33 cellular contexts compared by ENCODE assay signal in the genomic region with DNA sequence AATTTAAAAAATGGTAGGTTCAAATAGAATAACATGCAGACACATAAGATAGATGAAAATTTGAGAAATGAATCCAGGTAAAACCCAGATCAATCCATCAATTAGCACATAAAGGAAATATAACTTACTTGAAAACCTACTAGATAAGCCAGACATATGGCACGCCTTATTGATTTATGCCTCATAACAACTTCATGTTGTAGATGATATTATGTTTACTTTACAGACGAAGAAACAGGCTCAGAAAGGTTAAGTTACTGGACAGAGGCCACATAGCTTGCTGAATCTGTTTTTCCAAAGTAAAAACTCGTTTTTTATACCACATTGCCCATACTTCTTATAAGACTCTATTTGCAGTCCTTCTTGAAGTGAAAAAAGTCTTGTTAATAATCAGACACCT. TPM values are rescaled to one million over a fixed set of nuclear protein-coding genes. Genes with fewer than 3 reads are reported as not detected.
"Had no signal": no experiment of that assay in that cellular context is flagged by ENCODE, and none has a peak within 500 bp of the region (broad histone marks: within the 10 kb centered on the region; RNA-seq: fewer than 3 reads in every experiment).

No MANE protein-coding gene starts in this region.

- H3K27me3 ChIP-seq: brain microvascular endothelial cell, dorsolateral prefrontal cortex, esophagus muscularis mucosa, gastroesophageal sphincter had no signal

- H3K9me3 Mint-ChIP-seq: activated CD8-positive, alpha-beta T cell treated with anti-CD3 and anti-CD28 coated beads for 36 hours; activated T-cell treated with anti-CD3 and anti-CD28 coated beads, Interleukin-2, amount 50 U/mL, for 4 hours; activated T-helper 17 cell treated with anti-CD3 and anti-CD28 coated beads, Interleukin-2, amount 50 U/mL, for 72 hours; central memory CD8-positive, alpha-beta T cell; dendritic cell treated with granulocyte-macrophage colony-stimulating factor and Interleukin-4, amounts not matched to agents 40 ng/mL and 50 ng/mL, for 4 days; T-helper 2 cell treated with Interferon-gamma antibody and Interleukin-4, amounts not matched to agents 5 μg/mL and 100 μg/mL, for 36 hours had no signal

- H3K36me3 ChIP-seq: brain microvascular endothelial cell, esophagus muscularis mucosa, gastroesophageal sphincter had no signal

- H3K9me3 ChIP-seq: esophagus muscularis mucosa, gastroesophageal sphincter had no signal

- DNase-seq: activated CD4-positive, alpha-beta T cell treated with anti-CD3 and anti-CD28 coated beads for 48 hours; activated CD4-positive, alpha-beta T cell treated with anti-CD3 and anti-CD28 coated beads, Interleukin-2, amount 50 U/mL, for 1 hour; activated CD4-positive, alpha-beta T cell treated with anti-CD3 and anti-CD28 coated beads, Interleukin-2, amount 50 U/mL, for 48 hours; activated CD8-positive, alpha-beta memory T cell treated with anti-CD3 and anti-CD28 coated beads for 24 hours; activated CD8-positive, alpha-beta T cell treated with anti-CD3 and anti-CD28 coated beads for 36 hours; activated effector memory CD4-positive, alpha-beta T cell treated with Interleukin-2 at 50 U/mL for 16 hours; activated gamma-delta T cell treated with Interleukin-2 at 50 U/mL for 16 hours; activated naive CD4-positive, alpha-beta T cell treated with anti-CD3 and anti-CD28 coated beads, Interleukin-2, amount 50 U/mL, for 16 hours; activated naive CD4-positive, alpha-beta T cell treated with Interleukin-2 at 50 U/mL for 16 hours; activated T-cell treated with anti-CD3 and anti-CD28 coated beads, Interleukin-2, amount 50 U/mL, for 4 hours; amniotic stem cell; anterior cingulate cortex; brain microvascular endothelial cell; dorsolateral prefrontal cortex; effector memory CD4-positive, alpha-beta T cell; endodermal cell; erythroblast; foreskin melanocyte; T-helper 1 cell; T-helper 17 cell had no signal

- H3K36me3 Mint-ChIP-seq: activated naive CD8-positive, alpha-beta T cell had no signal

- H3K4me3 Mint-ChIP-seq: activated CD8-positive, alpha-beta T cell treated with anti-CD3 and anti-CD28 coated beads for 36 hours; activated naive CD8-positive, alpha-beta T cell; activated T-cell treated with anti-CD3 and anti-CD28 coated beads, Interleukin-2, amount 50 U/mL, for 4 hours; activated T-helper 17 cell treated with anti-CD3 and anti-CD28 coated beads, Interleukin-2, amount 50 U/mL, for 72 hours; central memory CD8-positive, alpha-beta T cell; dendritic cell treated with granulocyte-macrophage colony-stimulating factor and Interleukin-4, amounts not matched to agents 40 ng/mL and 50 ng/mL, for 4 days; endodermal cell; T-helper 2 cell treated with Interferon-gamma antibody and Interleukin-4, amounts not matched to agents 5 μg/mL and 100 μg/mL, for 36 hours had no signal

- H3K4me1 Mint-ChIP-seq: activated T-helper 17 cell treated with anti-CD3 and anti-CD28 coated beads, Interleukin-2, amount 50 U/mL, for 72 hours; central memory CD8-positive, alpha-beta T cell had no signal

- H3K27ac ChIP-seq: brain microvascular endothelial cell, coronary artery, dorsolateral prefrontal cortex, esophagus muscularis mucosa, gastroesophageal sphincter had no signal

- H3K27ac Mint-ChIP-seq: activated CD8-positive, alpha-beta T cell treated with anti-CD3 and anti-CD28 coated beads for 36 hours; activated naive CD8-positive, alpha-beta T cell; activated T-helper 17 cell treated with anti-CD3 and anti-CD28 coated beads, Interleukin-2, amount 50 U/mL, for 72 hours; dendritic cell treated with granulocyte-macrophage colony-stimulating factor and Interleukin-4, amounts not matched to agents 40 ng/mL and 50 ng/mL, for 4 days; endodermal cell; T-helper 17 cell; T-helper 2 cell treated with Interferon-gamma antibody and Interleukin-4, amounts not matched to agents 5 μg/mL and 100 μg/mL, for 36 hours had no signal

- ATAC-seq: activated CD8-positive, alpha-beta T cell treated with anti-CD3 and anti-CD28 coated beads for 36 hours; activated T-cell treated with anti-CD3 and anti-CD28 coated beads, Interleukin-2, amount 50 U/mL, for 4 hours; gastroesophageal sphincter; T-helper 17 cell had no signal

- H3K4me3 ChIP-seq: coronary artery, dorsolateral prefrontal cortex, esophagus muscularis mucosa, gastroesophageal sphincter had no signal

- H3K27me3 Mint-ChIP-seq: activated CD8-positive, alpha-beta T cell treated with anti-CD3 and anti-CD28 coated beads for 36 hours; activated T-helper 17 cell treated with anti-CD3 and anti-CD28 coated beads, Interleukin-2, amount 50 U/mL, for 72 hours; dendritic cell treated with granulocyte-macrophage colony-stimulating factor and Interleukin-4, amounts not matched to agents 40 ng/mL and 50 ng/mL, for 4 days; T-helper 17 cell had no signal

RNA-seq across cellular contexts. Expression of gene APOBEC4, which starts 40.7 kb away (rescaled TPM):
- total RNA-seq: activated CD8-positive, alpha-beta T cell treated with anti-CD3 and anti-CD28 coated beads for 36 hours; activated T-cell treated with anti-CD3 and anti-CD28 coated beads, Interleukin-2, amount 50 U/mL, for 4 hours; activated T-helper 17 cell treated with anti-CD3 and anti-CD28 coated beads, Interleukin-2, amount 50 U/mL, for 72 hours; astrocyte; bronchial epithelial cell; cardiac septum; cerebellum; dorsolateral prefrontal cortex; endodermal cell; esophagus muscularis mucosa; gastroesophageal sphincter; glomerular endothelial cell; T-helper 17 cell had no signal
